Comparison of ENCODE assay signal across 8 cellular contexts in the genomic region with DNA sequence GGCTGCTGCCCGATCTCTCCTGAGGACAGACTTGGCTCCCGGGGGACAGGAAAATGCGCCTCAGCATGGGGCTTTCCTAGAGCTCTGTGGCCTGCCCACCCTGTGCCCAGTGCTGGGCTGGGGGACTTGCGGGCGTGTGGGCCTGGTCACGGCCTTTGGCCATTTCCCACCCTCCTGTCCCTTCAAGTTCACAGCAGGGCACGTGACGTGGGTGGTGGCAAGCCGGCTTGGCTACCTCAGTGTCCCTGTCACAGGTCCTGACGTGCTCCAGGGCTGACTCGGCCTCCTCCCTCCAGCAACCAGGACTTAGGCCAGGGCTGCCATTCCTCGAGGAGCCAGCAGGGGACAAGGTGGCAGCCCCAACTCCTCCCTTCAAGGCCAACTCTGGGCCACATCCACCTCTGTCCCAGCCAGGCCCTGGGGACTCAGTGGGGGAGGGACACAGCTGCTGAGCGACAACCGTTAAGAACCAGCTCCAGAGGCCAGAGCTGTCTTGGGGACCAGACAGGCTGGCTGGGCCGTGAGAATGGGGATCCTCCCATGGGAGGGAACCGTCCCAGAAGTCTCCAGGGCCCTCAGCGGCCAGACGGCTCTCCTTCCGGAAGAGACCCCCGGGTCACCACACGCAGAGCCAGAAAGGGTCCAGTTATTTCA. TPM values are rescaled to one million over a fixed set of nuclear protein-coding genes. Genes with fewer than 3 reads are reported as not detected.
DNase-seq lines count a peak whose midpoint lies in the region; FAIRE-seq and TF ChIP-seq lines count a peak whose summit lies in the region.

No MANE protein-coding gene starts in this region.

- TF ChIP-seq POLR2A in H54 (IDR thresholded peaks at IDR 0.05; ENCODE audit: low read depth, low read length): 0 out of 2 replicates have a peak, but pooled peaks have one; percentile 22

- H3K27me3 ChIP-seq in bronchial epithelial cell (ENCODE audit: control insufficient read depth, insufficient read depth, low read length): no peaks in the 10 kb centered on the region

- DNase-seq in NCI-H1092 (lab: John Stamatoyannopoulos, UW): peak; percentile 21
- DNase-seq in NCI-H1092 treated with DMSO at 0.1 percent for 48 hours (lab: John Stamatoyannopoulos, UW): no peak
- peak; percentile 92 for DNase-seq in H54 (ENCODE audit: insufficient read length, low spot score)
- DNase-seq in T-helper 9 cell: peak; percentile 48
- peak; percentile 64 for DNase-seq in bronchial epithelial cell (ENCODE audit: low read depth)
- DNase-seq in kidney glomerular epithelial cell (lab: John Stamatoyannopoulos, UW): peak; percentile 13
- DNase-seq in stimulated activated CD4-positive, alpha-beta T cell treated with anti-CD3 and anti-CD28 coated beads, Interleukin-2, amount 100 ng/mL, for 24 hours: peak; percentile 74 to 79

- FAIRE-seq in H54 (lab: Jason Lieb, UNC): peak; percentile 33
- no peak for FAIRE-seq in bronchial epithelial cell (lab: Jason Lieb, UNC)

- peaks cover 30% of the 10 kb centered on the region for H3K36me3 ChIP-seq in bronchial epithelial cell (ENCODE audit: control insufficient read depth, insufficient read depth, low read length)

- TF ChIP-seq CTCF in LNCAP (IDR thresholded peaks at IDR 0.05): peak; percentile 70
- TF ChIP-seq CTCF in bronchial epithelial cell (IDR thresholded peaks at IDR 0.05; ENCODE audit: insufficient read depth, low read length, severe bottlenecking): peak; percentile 87

- H3K4me3 ChIP-seq in bronchial epithelial cell (ENCODE audit: low read depth, low read length): peak overlapping the region; percentile 39

RNA-seq across cellular contexts. Expression of a gene that starts 1.0 kb away (rescaled TPM):
- total RNA-seq in bronchial epithelial cell: 4.7 and 17.0 TPM in 2 replicates

RNA-seq across cellular contexts. Expression of a gene that starts 9.9 kb away (rescaled TPM):
- 17.9 and 20.2 TPM in 2 replicates for total RNA-seq in bronchial epithelial cell

RNA-seq across cellular contexts. Expression of a gene that starts 33.2 kb away (rescaled TPM):
- total RNA-seq in bronchial epithelial cell: 10.5 and 14.6 TPM in 2 replicates

RNA-seq across cellular contexts. Expression of a gene that starts 51.6 kb away (rescaled TPM):
- total RNA-seq in bronchial epithelial cell: 13.2 and 21.1 TPM in 2 replicates

RNA-seq across cellular contexts. Expression of a gene that starts 59.5 kb away (rescaled TPM):
- total RNA-seq in bronchial epithelial cell: 27.4 and 31.7 TPM in 2 replicates
